In the genomic region with DNA sequence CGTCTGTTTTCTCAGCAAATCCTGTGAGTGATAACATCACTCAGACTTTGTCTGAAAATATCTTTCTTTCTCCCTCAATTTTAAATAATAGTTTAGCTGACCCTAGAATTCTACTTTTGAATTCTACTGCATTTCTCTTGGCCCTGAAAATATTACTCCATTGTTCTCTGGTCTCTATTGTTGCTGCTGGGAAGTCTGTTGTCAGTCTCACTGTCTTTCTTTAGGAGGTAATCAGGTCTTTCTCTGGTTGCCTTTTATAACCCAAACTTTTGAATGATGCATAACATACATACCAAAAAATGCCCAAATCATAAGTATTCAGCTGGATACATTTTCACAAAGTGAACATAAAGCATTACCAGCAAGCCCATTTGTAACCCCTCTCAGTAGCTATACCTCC, we compare ENCODE assay signal across 18 cellular contexts.
A peak's percentile ranks its signal among the peaks of the same experiment; 100 is the strongest.
DNase-seq lines count a peak whose midpoint lies in the region; ATAC-seq and TF ChIP-seq lines count a peak whose summit lies in the region.
"Had no signal": no experiment of that assay in that cellular context is flagged by ENCODE, and none has a peak within 500 bp of the region (broad histone marks: within the 10 kb centered on the region; RNA-seq: fewer than 3 reads in every experiment).

No MANE protein-coding gene starts in this region.

- peaks cover 3 to 4% of the 10 kb centered on the region in 2 experiments; a peak in 1 of 4 replicates for H3K9me3 ChIP-seq in HCT116 (ENCODE audit: control insufficient read depth in 1 of 2, insufficient read depth in 1 of 2, low read depth in 1 of 2, low read length in 2 of 2)
- H3K9me3 ChIP-seq: Caco-2 had no signal

- no peak overlapping the region for H3K9ac ChIP-seq in HCT116 (ENCODE audit: low read length)
- H3K9ac ChIP-seq: BLaER1 treated with 17β-estradiol and CSF1 and Interleukin-3, amounts not matched to agents 10 nM and 100 nM had no signal

- H4K20me1 ChIP-seq in HCT116 (ENCODE audit: insufficient read depth): no peaks in the 10 kb centered on the region
- H4K20me1 ChIP-seq: BLaER1 treated with 17β-estradiol and CSF1 and Interleukin-3, amounts not matched to agents 10 nM and 100 nM had no signal

- no peak for TF ChIP-seq CTCF in HCT116 (IDR thresholded peaks at IDR 0.05 in 2 of 3, conservative IDR thresholded peaks at IDR 0.05 in 1 of 3; ENCODE audit: borderline replicate concordance in 1 of 3, insufficient read depth in 1 of 3, low read depth in 2 of 3, low read length in 2 of 3)
- no peak for TF ChIP-seq CTCF in WTC11 (IDR thresholded peaks at IDR 0.05)

- H3K79me2 ChIP-seq in HCT116 (ENCODE audit: insufficient read depth, low read length): no peaks in the 10 kb centered on the region

- peak; percentile 12 for DNase-seq in NCI-H1105 treated with DMSO at 0.1 percent for 48 hours (lab: John Stamatoyannopoulos, UW)
- no peak for DNase-seq in NCI-H1105 (lab: John Stamatoyannopoulos, UW)
- peak; percentile 12 for DNase-seq in HCT116 (ENCODE audit: low read depth, low spot score)
- no peak for DNase-seq in WTC11 (ENCODE audit: low spot score)
- no peak for DNase-seq in MV-4-11 (lab: John Stamatoyannopoulos, UW)
- DNase-seq: AML-193; Caco-2; Calu3; CD4-positive, alpha-beta T cell; CD8-positive, alpha-beta T cell; DMS79 treated with DMSO at 0.1 percent for 48 hours; GF-D8 had no signal

- RAD21 ChIA-PET in HCT116 (lab: Charles Lee; ENCODE audit: low non-redundant PET in 1 of 2, low total read pairs in 2 of 2, uncharacterized antibody in 2 of 2, unreplicated experiment in 2 of 2): no interaction called here

- POLR2A ChIA-PET in HCT116 (lab: Charles Lee) (interaction anchor here (1.8 kb wide), 1 partner anchor 13 kb away, joined by 3 read pairs; no protein-coding TSS in a partner anchor), WTC11 (lab: Charles Lee) (no interaction called here)

- H3K36me3 Mint-ChIP-seq in WTC11: peaks cover 19% of the 10 kb centered on the region
- H3K36me3 Mint-ChIP-seq: CD8-positive, alpha-beta T cell had no signal

- CTCF ChIA-PET in HCT116 (lab: Charles Lee): no interaction called here
- CTCF ChIA-PET in WTC11 (lab: Charles Lee): no interaction called here

- no peak for ATAC-seq in HCT116
- no peak for ATAC-seq in WTC11
- ATAC-seq in GM19452 (IDR thresholded peaks at IDR 0.05; ENCODE audit: unreplicated experiment): no peak
- ATAC-seq: A549; CD8-positive, alpha-beta T cell had no signal

- peaks cover 13% of the 10 kb centered on the region for H3K27me3 Mint-ChIP-seq in WTC11 (ENCODE audit: low read depth)

- no peaks in the 10 kb centered on the region for H3K4me1 Mint-ChIP-seq in WTC11
- H3K4me1 Mint-ChIP-seq: B cell had no signal

- H3K4me3 ChIP-seq in HCT116 (replicated peaks in 1 of 2; ENCODE audit: low read depth in 1 of 2, low read length in 2 of 2): no peak overlapping the region
- H3K4me3 ChIP-seq: A549; BLaER1 treated with 17β-estradiol and CSF1 and Interleukin-3, amounts not matched to agents 10 nM and 100 nM had no signal

- H3K4me2 ChIP-seq in HCT116 (ENCODE audit: low read length): no peak overlapping the region
- H3K4me2 ChIP-seq: A549; BLaER1 treated with 17β-estradiol and CSF1 and Interleukin-3, amounts not matched to agents 10 nM and 100 nM had no signal

- peaks cover 47% of the 10 kb centered on the region for H3K9me3 Mint-ChIP-seq in WTC11

- intact Hi-C loops in HCT116 (cut with micrococcal nuclease): no loop called here

- no peaks in the 10 kb centered on the region for H3K9me2 ChIP-seq in HCT116 (ENCODE audit: insufficient read depth)

- H3K27ac ChIP-seq in HCT116 (ENCODE audit: low read depth, low read length): no peak overlapping the region
- H3K27ac ChIP-seq: 22Rv1; A549; BLaER1 treated with 17β-estradiol and CSF1 and Interleukin-3, amounts not matched to agents 10 nM and 100 nM; C4-2B had no signal

- no peaks in the 10 kb centered on the region for H3K36me3 ChIP-seq in HCT116 (ENCODE audit: control insufficient read depth in 1 of 2, insufficient read depth in 2 of 2, low read length in 2 of 2)
- H3K36me3 ChIP-seq: BLaER1 treated with 17β-estradiol and CSF1 and Interleukin-3, amounts not matched to agents 10 nM and 100 nM had no signal

- no peak overlapping the region for H3K4me3 Mint-ChIP-seq in WTC11
- H3K4me3 Mint-ChIP-seq: B cell; CD4-positive, alpha-beta T cell; CD8-positive, alpha-beta T cell had no signal

- TF ChIP-seq POLR2A in HCT116 (IDR thresholded peaks at IDR 0.05; ENCODE audit: borderline replicate concordance, extremely low read depth, insufficient read depth, insufficient read length): no peak

- no peak overlapping the region for H2AFZ ChIP-seq in HCT116 (ENCODE audit: low read depth, low read length, poor library complexity, severe bottlenecking)

- no peak overlapping the region for H3K27ac Mint-ChIP-seq in WTC11
- H3K27ac Mint-ChIP-seq: B cell; CD4-positive, alpha-beta T cell; CD8-positive, alpha-beta T cell had no signal

- BruUV-seq in HCT116 (replicated peaks; lab: Mats Ljungman, UMichigan): no TSS peak

- TF ChIP-seq RAD21 in HCT116 (IDR thresholded peaks at IDR 0.05; ENCODE audit: low read depth): no peak

- peaks cover 7 to 18% of the 10 kb centered on the region in 2 experiments for H3K4me1 ChIP-seq in HCT116 (ENCODE audit: control insufficient read depth in 1 of 2, insufficient read depth in 2 of 2, low read length in 2 of 2)
- H3K4me1 ChIP-seq: A549, Caco-2 had no signal

- H3K27me3 ChIP-seq in HCT116 (ENCODE audit: insufficient read depth, low read length): no peaks in the 10 kb centered on the region
- H3K27me3 ChIP-seq: BLaER1 treated with 17β-estradiol and CSF1 and Interleukin-3, amounts not matched to agents 10 nM and 100 nM had no signal

TF ChIP-seq in HCT116, 20 proteins besides CTCF, POLR2A, EP300 and RAD21:
- TF ChIP-seq CBX3 (IDR thresholded peaks at IDR 0.05; ENCODE audit: low read depth) (peak; percentile 82), EGR1 (IDR thresholded peaks at IDR 0.05; ENCODE audit: low read depth) (no peak)

TF ChIP-seq in WTC11, 78 proteins besides CTCF, POLR2A, EP300 and RAD21:
- TF ChIP-seq ZNF317 (CRISPR knock-in tag; IDR thresholded peaks at IDR 0.05; ENCODE audit: borderline replicate concordance, low read depth): peak; percentile 94
- TF ChIP-seq SMAD4 (CRISPR knock-in tag; IDR thresholded peaks at IDR 0.05): no peak

Comparison
In these comparisons a context has a peak if more than half of its experiments do, and no peak if none do; other contexts are left out.
1. DNase-seq: peak in NCI-H1105 treated with DMSO at 0.1 percent for 48 hours (single experiment) and HCT116 (single experiment); none in NCI-H1105 (single experiment), WTC11 (single experiment) and MV-4-11 (single experiment).